In genomic region chr6:109374493-109374892, GRCh38 we compare ENCODE assay signal across 16 cellular contexts. TPM values are rescaled to one million over a fixed set of nuclear protein-coding genes. Genes with fewer than 3 reads are reported as not detected.
DNase-seq lines count a peak whose midpoint lies in the region; ATAC-seq and TF ChIP-seq lines count a peak whose summit lies in the region.
"Had no signal": no experiment of that assay in that cellular context is flagged by ENCODE, and none has a peak within 500 bp of the region (broad histone marks: within the 10 kb centered on the region; RNA-seq: fewer than 3 reads in every experiment).

No MANE protein-coding gene starts in this region.

- H3K36me3 ChIP-seq in neural progenitor cell = no peaks in the 10 kb centered on the region

- H3K4me3 Mint-ChIP-seq in stimulated activated naive CD8-positive, alpha-beta T cell treated with anti-CD3 and anti-CD28 coated beads, Interleukin-15, Interleukin-2, amounts not matched to agents 100 ng/mL and 50 ng/mL, for 24 hours = peak overlapping the region; percentile 70
- H3K4me3 Mint-ChIP-seq in activated CD8-positive, alpha-beta T cell treated with anti-CD3 and anti-CD28 coated beads, Interleukin-2, amount 10 ng/mL, durations not matched to agents 7 days and 5 days = peak overlapping the region; percentile 21
- peak overlapping the region; percentile 24 to 67 (median 53) for H3K4me3 Mint-ChIP-seq in immature natural killer cell
- H3K4me3 Mint-ChIP-seq in neural progenitor cell = no peak overlapping the region

- no peak overlapping the region for H3K4me2 ChIP-seq in neural progenitor cell

- no peak for TF ChIP-seq CTCF in neural progenitor cell (IDR thresholded peaks at IDR 0.05)

- H3F3A ChIP-seq in neural progenitor cell (ENCODE audit: low read depth) = no peaks in the 10 kb centered on the region

- POLR2A ChIA-PET in activated CD8-positive, alpha-beta T cell treated with anti-CD3 and anti-CD28 coated beads, Interleukin-2, amount 10 ng/mL, durations not matched to agents 7 days and 5 days (lab: Charles Lee) = interaction anchor here (0.9 to 5.9 kb wide), 3 partner anchors 9 to 62 kb away, joined by 3 to 99 read pairs (median 3); partner anchors contain the start of gene CD164

- H3K9ac ChIP-seq in neural progenitor cell = no peak overlapping the region
- H3K9ac ChIP-seq: parathyroid adenoma had no signal

- H3K4me3 ChIP-seq in neural progenitor cell = no peak overlapping the region
- H3K4me3 ChIP-seq: body of pancreas, left ventricle myocardium inferior, thyroid gland had no signal

- H3K9me3 ChIP-seq in neural progenitor cell (ENCODE audit: low read depth) = no peaks in the 10 kb centered on the region
- H3K9me3 ChIP-seq: body of pancreas, left ventricle myocardium inferior, thyroid gland had no signal

- H3K4me1 ChIP-seq in neural progenitor cell = peaks cover 9% of the 10 kb centered on the region

- H3K27me3 Mint-ChIP-seq in stimulated activated naive CD8-positive, alpha-beta T cell treated with anti-CD3 and anti-CD28 coated beads, Interleukin-15, Interleukin-2, amounts not matched to agents 100 ng/mL and 50 ng/mL, for 24 hours = no peaks in the 10 kb centered on the region
- no peaks in the 10 kb centered on the region for H3K27me3 Mint-ChIP-seq in activated CD8-positive, alpha-beta T cell treated with anti-CD3 and anti-CD28 coated beads, Interleukin-2, amount 10 ng/mL, durations not matched to agents 7 days and 5 days (ENCODE audit: low read depth)
- H3K27me3 Mint-ChIP-seq in immature natural killer cell (ENCODE audit: low read depth in 3 of 3) = peaks cover 2 to 10% (median 4%) of the 10 kb centered on the region in 3 donors
- no peaks in the 10 kb centered on the region for H3K27me3 Mint-ChIP-seq in neural progenitor cell (ENCODE audit: insufficient read depth, low read depth)

- H2AFZ ChIP-seq in neural progenitor cell (replicated peaks) = no peak overlapping the region
- H2AFZ ChIP-seq: parathyroid adenoma had no signal

- ATAC-seq in stimulated activated naive CD8-positive, alpha-beta T cell treated with anti-CD3 and anti-CD28 coated beads, Interleukin-15, Interleukin-2, amounts not matched to agents 100 U/mL and 50 U/mL, for 24 hours = no peak
- no peak for ATAC-seq in activated CD8-positive, alpha-beta T cell treated with anti-CD3 and anti-CD28 coated beads, Interleukin-2, amount 10 ng/mL, durations not matched to agents 7 days and 5 days
- ATAC-seq in HG03135 (IDR thresholded peaks at IDR 0.05; ENCODE audit: unreplicated experiment) (no peak), GM19452 (IDR thresholded peaks at IDR 0.05; ENCODE audit: unreplicated experiment) (no peak)
- ATAC-seq: body of pancreas had no signal

- peaks cover 93% of the 10 kb centered on the region for H3K36me3 Mint-ChIP-seq in stimulated activated naive CD8-positive, alpha-beta T cell treated with anti-CD3 and anti-CD28 coated beads, Interleukin-15, Interleukin-2, amounts not matched to agents 100 ng/mL and 50 ng/mL, for 24 hours (ENCODE audit: low read depth)
- peaks cover 83% of the 10 kb centered on the region for H3K36me3 Mint-ChIP-seq in activated CD8-positive, alpha-beta T cell treated with anti-CD3 and anti-CD28 coated beads, Interleukin-2, amount 10 ng/mL, durations not matched to agents 7 days and 5 days (ENCODE audit: low read depth)
- H3K36me3 Mint-ChIP-seq in immature natural killer cell (peaks cover 13 to 74% (median 57%) of the 10 kb centered on the region in 3 donors), neural progenitor cell (peaks cover 39% of the 10 kb centered on the region)

- H3K9me3 Mint-ChIP-seq in stimulated activated naive CD8-positive, alpha-beta T cell treated with anti-CD3 and anti-CD28 coated beads, Interleukin-15, Interleukin-2, amounts not matched to agents 100 ng/mL and 50 ng/mL, for 24 hours = no peaks in the 10 kb centered on the region
- H3K9me3 Mint-ChIP-seq in activated CD8-positive, alpha-beta T cell treated with anti-CD3 and anti-CD28 coated beads, Interleukin-2, amount 10 ng/mL, durations not matched to agents 7 days and 5 days (ENCODE audit: insufficient read depth) = no peaks in the 10 kb centered on the region
- H3K9me3 Mint-ChIP-seq in immature natural killer cell (no peaks in the 10 kb centered on the region), neural progenitor cell (no peaks in the 10 kb centered on the region)

- peaks cover 34% of the 10 kb centered on the region for H3K79me2 ChIP-seq in neural progenitor cell (ENCODE audit: low read depth)

- peaks cover 27% of the 10 kb centered on the region for H4K20me1 ChIP-seq in neural progenitor cell (ENCODE audit: low read depth)

- peak overlapping the region; percentile 87 for H3K27ac Mint-ChIP-seq in stimulated activated naive CD8-positive, alpha-beta T cell treated with anti-CD3 and anti-CD28 coated beads, Interleukin-15, Interleukin-2, amounts not matched to agents 100 ng/mL and 50 ng/mL, for 24 hours
- peak overlapping the region; percentile 78 for H3K27ac Mint-ChIP-seq in activated CD8-positive, alpha-beta T cell treated with anti-CD3 and anti-CD28 coated beads, Interleukin-2, amount 10 ng/mL, durations not matched to agents 7 days and 5 days
- H3K27ac Mint-ChIP-seq in immature natural killer cell (peak overlapping the region; percentile 43 to 86 (median 79)), neural progenitor cell (no peak overlapping the region)

- H3K27ac ChIP-seq in neural progenitor cell = no peak overlapping the region
- H3K27ac ChIP-seq: body of pancreas, left ventricle myocardium inferior, parathyroid adenoma, thyroid gland had no signal

- no peaks in the 10 kb centered on the region for H3K27me3 ChIP-seq in neural progenitor cell
- H3K27me3 ChIP-seq: body of pancreas, thyroid gland had no signal

- no peak for DNase-seq in stimulated activated naive CD8-positive, alpha-beta T cell treated with anti-CD3 and anti-CD28 coated beads, Interleukin-15, Interleukin-2, amounts not matched to agents 100 U/mL and 50 U/mL, for 24 hours
- no peak for DNase-seq in activated CD8-positive, alpha-beta T cell treated with anti-CD3 and anti-CD28 coated beads, Interleukin-2, amount 10 ng/mL, durations not matched to agents 7 days and 5 days
- DNase-seq in immature natural killer cell (no peak), COLO829 (ENCODE audit: low spot score) (no peak), neural progenitor cell (ENCODE audit: low spot score) (no peak)
- DNase-seq: activated CD4-positive, alpha-beta T cell treated with anti-CD3 and anti-CD28 coated beads for 1 hour; body of pancreas; left ventricle myocardium inferior; NCI-H2029; NCI-H524; Right ventricle myocardium superior; thyroid gland had no signal

- H3K4me1 Mint-ChIP-seq in stimulated activated naive CD8-positive, alpha-beta T cell treated with anti-CD3 and anti-CD28 coated beads, Interleukin-15, Interleukin-2, amounts not matched to agents 100 ng/mL and 50 ng/mL, for 24 hours (ENCODE audit: low read depth) = peaks cover 80% of the 10 kb centered on the region
- H3K4me1 Mint-ChIP-seq in activated CD8-positive, alpha-beta T cell treated with anti-CD3 and anti-CD28 coated beads, Interleukin-2, amount 10 ng/mL, durations not matched to agents 7 days and 5 days (ENCODE audit: low read depth) = peaks cover 77% of the 10 kb centered on the region
- H3K4me1 Mint-ChIP-seq in immature natural killer cell (peaks cover 85 to 98% of the 10 kb centered on the region in 2 donors), neural progenitor cell (peaks cover 7% of the 10 kb centered on the region)

- CTCF ChIA-PET in activated CD8-positive, alpha-beta T cell treated with anti-CD3 and anti-CD28 coated beads, Interleukin-2, amount 10 ng/mL, durations not matched to agents 7 days and 5 days (lab: Charles Lee) = interaction anchor here (1.3 to 5.6 kb wide), 3 partner anchors 9 to 187 kb away, joined by 3 to 68 read pairs (median 10); partner anchors contain the start of gene CD164

RNA-seq across cellular contexts. Expression of gene CD164, which starts 7.8 kb away (rescaled TPM):
- total RNA-seq in activated CD8-positive, alpha-beta T cell treated with anti-CD3 and anti-CD28 coated beads, Interleukin-2, amount 10 ng/mL, durations not matched to agents 7 days and 5 days = 100 to 1,000 TPM; 236 to 249 TPM
- polyA plus RNA-seq in immature natural killer cell = 100 to 1,000 TPM; 433 to 825 (median 521) TPM
- 119 and 197 TPM in 2 replicates for total RNA-seq in neural progenitor cell (ENCODE audit: low replicate concordance)
